Comparison of ENCODE assay signal across 27 cellular contexts in the genomic region with DNA sequence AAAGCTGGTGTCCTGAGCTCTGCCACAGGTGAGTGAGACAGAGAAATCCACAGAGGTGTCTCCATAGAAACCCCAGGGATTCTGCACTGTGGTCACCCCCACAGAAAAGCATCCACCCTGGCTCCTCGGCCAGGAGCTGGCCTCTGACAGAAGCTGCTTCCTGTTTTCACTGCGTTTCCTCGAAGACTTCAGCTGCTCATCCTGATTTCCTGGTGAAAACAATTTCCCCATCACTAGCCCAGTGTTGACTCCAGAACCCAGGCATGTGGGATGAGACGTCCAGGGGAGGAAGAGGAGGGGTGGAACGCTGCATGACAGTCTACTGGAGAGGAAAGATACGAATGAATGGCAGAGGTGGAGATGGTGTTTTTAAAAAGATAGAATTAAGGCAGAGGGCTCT.
DNase-seq lines count a peak whose midpoint lies in the region; ATAC-seq, FAIRE-seq and TF ChIP-seq lines count a peak whose summit lies in the region.
"Had no signal": no experiment of that assay in that cellular context is flagged by ENCODE, and none has a peak within 500 bp of the region (broad histone marks: within the 10 kb centered on the region; RNA-seq: fewer than 3 reads in every experiment).

No MANE protein-coding gene starts in this region.

- H3K4me2 ChIP-seq in Loucy (ENCODE audit: low read depth, low read length, poor library complexity, severe bottlenecking) = no peak overlapping the region
- H3K4me2 ChIP-seq in mesenchymal stem cell (ENCODE audit: low read length, poor library complexity, severe bottlenecking) = no peak overlapping the region

- H2BK120ac ChIP-seq in mesenchymal stem cell (ENCODE audit: low read depth, low read length) = no peak overlapping the region

- no peak overlapping the region for H4K8ac ChIP-seq in mesenchymal stem cell (ENCODE audit: low read length)

- H4K20me1 ChIP-seq in Loucy (ENCODE audit: insufficient read depth, low read length, poor library complexity, severe bottlenecking) = no peaks in the 10 kb centered on the region

- TF ChIP-seq CTCF in Loucy (conservative IDR thresholded peaks at IDR 0.05; ENCODE audit: low read length) (no peak), colonic mucosa (IDR thresholded peaks at IDR 0.05) (no peak)

- no peaks in the 10 kb centered on the region for H3K9me2 ChIP-seq in Loucy (replicated peaks; ENCODE audit: low read depth, low read length)

- H3K4me3 ChIP-seq in Loucy (ENCODE audit: low read length, poor library complexity, severe bottlenecking) (no peak overlapping the region), colonic mucosa (no peak overlapping the region), mucosa of rectum (ENCODE audit: low read length in 2 of 2) (peak overlapping the region in 1 of 2 donors; percentile 11), mesenchymal stem cell (ENCODE audit: insufficient read depth in 1 of 2, low read depth in 1 of 2, low read length in 2 of 2) (no peak overlapping the region)
- H3K4me3 ChIP-seq: K562, SJCRH30 had no signal

- no peaks in the 10 kb centered on the region for H3K27me3 ChIP-seq in Loucy (ENCODE audit: insufficient read depth, low read length, poor library complexity, severe bottlenecking)
- H3K27me3 ChIP-seq in colonic mucosa = no peaks in the 10 kb centered on the region
- no peaks in the 10 kb centered on the region for H3K27me3 ChIP-seq in mucosa of rectum (ENCODE audit: control insufficient read depth in 2 of 2, insufficient read depth in 2 of 2, low read length in 2 of 2)
- peaks cover 13 to 82% of the 10 kb centered on the region in 2 experiments for H3K27me3 ChIP-seq in mesenchymal stem cell (ENCODE audit: control insufficient read depth in 1 of 2, insufficient read depth in 1 of 2, low read length in 2 of 2)

- no peak overlapping the region for H3K18ac ChIP-seq in mesenchymal stem cell (ENCODE audit: low read depth in 1 of 2, low read length in 2 of 2)

- H3K27ac Mint-ChIP-seq in stimulated activated naive CD8-positive, alpha-beta T cell treated with anti-CD3 and anti-CD28 coated beads, Interleukin-15, amount 100 ng/mL, for 72 hours = no peak overlapping the region
- H3K27ac Mint-ChIP-seq: CD8-positive, alpha-beta T cell; H9 had no signal

- H4K91ac ChIP-seq in mesenchymal stem cell (ENCODE audit: low read length) = no peak overlapping the region

- H2BK12ac ChIP-seq in mesenchymal stem cell (ENCODE audit: low read length in 2 of 2) = no peak overlapping the region

- H2BK15ac ChIP-seq in mesenchymal stem cell (ENCODE audit: low read depth, poor library complexity, severe bottlenecking) = no peak overlapping the region

- no peak for FAIRE-seq in HTR-8/SVneo (lab: Jason Lieb, UNC)
- FAIRE-seq: GM19239, K562 had no signal

- H3K79me1 ChIP-seq in mesenchymal stem cell (replicated peaks; ENCODE audit: low read length, poor library complexity, severe bottlenecking) = no peaks in the 10 kb centered on the region

- H3K4me1 ChIP-seq in Loucy (ENCODE audit: insufficient read depth, low read length, poor library complexity, severe bottlenecking) (peaks cover 7% of the 10 kb centered on the region), colonic mucosa (peaks cover 11% of the 10 kb centered on the region), mucosa of rectum (ENCODE audit: control insufficient read depth in 2 of 2, insufficient read depth in 2 of 2, low read length in 2 of 2) (peaks cover 18 to 35% of the 10 kb centered on the region in 2 donors), mesenchymal stem cell (ENCODE audit: control insufficient read depth, insufficient read depth, low read depth, low read length) (peaks cover 4% of the 10 kb centered on the region)
- H3K4me1 ChIP-seq: Caco-2 had no signal

- peaks cover 13% of the 10 kb centered on the region for H3K27me3 Mint-ChIP-seq in stimulated activated naive CD8-positive, alpha-beta T cell treated with anti-CD3 and anti-CD28 coated beads, Interleukin-15, amount 100 ng/mL, for 72 hours

- H3K14ac ChIP-seq in mesenchymal stem cell (ENCODE audit: low read length in 2 of 2) = no peak overlapping the region

- H3K36me3 ChIP-seq in Loucy (ENCODE audit: insufficient read depth, low read length) (no peaks in the 10 kb centered on the region), colonic mucosa (no peaks in the 10 kb centered on the region), mucosa of rectum (ENCODE audit: control insufficient read depth in 2 of 2, insufficient read depth in 2 of 2, low read length in 2 of 2) (no peaks in the 10 kb centered on the region), mesenchymal stem cell (ENCODE audit: control insufficient read depth in 1 of 2, insufficient read depth in 2 of 2, low read depth in 1 of 2, low read length in 2 of 2) (no peaks in the 10 kb centered on the region)
- H3K36me3 ChIP-seq: SJCRH30 had no signal

- no peak overlapping the region for H2AK5ac ChIP-seq in mesenchymal stem cell (ENCODE audit: low read length, severe bottlenecking)

- no peak overlapping the region for H3K4me3 Mint-ChIP-seq in stimulated activated naive CD8-positive, alpha-beta T cell treated with anti-CD3 and anti-CD28 coated beads, Interleukin-15, amount 100 ng/mL, for 72 hours
- H3K4me3 Mint-ChIP-seq: CD8-positive, alpha-beta T cell had no signal

- no peaks in the 10 kb centered on the region for H3K9me3 Mint-ChIP-seq in stimulated activated naive CD8-positive, alpha-beta T cell treated with anti-CD3 and anti-CD28 coated beads, Interleukin-15, amount 100 ng/mL, for 72 hours
- H3K9me3 Mint-ChIP-seq: CD8-positive, alpha-beta T cell; H9 had no signal

- H3K4ac ChIP-seq in mesenchymal stem cell (ENCODE audit: low read depth in 1 of 2, low read length in 2 of 2) = no peak overlapping the region

- no peak overlapping the region for H3K23ac ChIP-seq in mesenchymal stem cell (ENCODE audit: low read length in 2 of 2)

- H3K9me3 ChIP-seq in Loucy (ENCODE audit: insufficient read depth, low read depth, low read length) (no peaks in the 10 kb centered on the region), colonic mucosa (no peaks in the 10 kb centered on the region), mucosa of rectum (ENCODE audit: control insufficient read depth in 2 of 2, low read length in 2 of 2) (no peaks in the 10 kb centered on the region), mesenchymal stem cell (ENCODE audit: control insufficient read depth, low read length) (no peaks in the 10 kb centered on the region)
- H3K9me3 ChIP-seq: Caco-2, SJCRH30 had no signal

- no peaks in the 10 kb centered on the region for H3K4me1 Mint-ChIP-seq in stimulated activated naive CD8-positive, alpha-beta T cell treated with anti-CD3 and anti-CD28 coated beads, Interleukin-15, amount 100 ng/mL, for 72 hours

- WGBS in mesenchymal stem cell = 62% methylated on average over 5 of the region's 6 CpGs

- intact Hi-C loops in colonic mucosa (cut with DNase I) = no loop called here

- peak overlapping the region; percentile 22; the same call in 1 of the 2 replicates for H2AFZ ChIP-seq in Loucy (ENCODE audit: low read length)
- H2AFZ ChIP-seq in mesenchymal stem cell (ENCODE audit: low read depth, low read length) = no peak overlapping the region

- no peaks in the 10 kb centered on the region for H3F3A ChIP-seq in Loucy (ENCODE audit: low read depth)

- DNase-seq in colonic mucosa (peak; percentile 25), NCI-H2227 (lab: John Stamatoyannopoulos, UW; ENCODE audit: unreplicated experiment) (no peak), HTR-8/SVneo (ENCODE audit: insufficient read length, low spot score) (no peak), mesenchymal stem cell (no peak)
- no peak for DNase-seq in stimulated activated naive CD8-positive, alpha-beta T cell treated with anti-CD3 and anti-CD28 coated beads, Interleukin-15, amount 100 ng/mL, for 72 hours
- DNase-seq: Caco-2; CD8-positive, alpha-beta T cell; H9; Kasumi-1; MV-4-11; NCI-H1105 treated with DMSO at 0.1 percent for 48 hours; NCI-H146; NCI-H1930; NCI-H2107; NCI-H446; NCI-H526; NCI-H82; NK-92 treated with Interleukin-12 subunit alpha and Interleukin-12 subunit beta, amount 100 ng/mL, for 24 hours; PC-3 had no signal

- ATAC-seq in stimulated activated naive CD8-positive, alpha-beta T cell treated with anti-CD3 and anti-CD28 coated beads, Interleukin-15, amount 100 ng/mL, for 72 hours = no peak
- ATAC-seq: CD8-positive, alpha-beta T cell; K562; PC-3; Right ventricle myocardium inferior; SK-N-SH treated with all-trans-retinoic acid at 6 μM for 48 hours had no signal

- H3K9ac ChIP-seq in Loucy (ENCODE audit: low read depth, low read length, poor library complexity, severe bottlenecking) (no peak overlapping the region), colonic mucosa (ENCODE audit: low read depth in 2 of 2, low read length in 2 of 2) (no peak overlapping the region), mucosa of rectum (ENCODE audit: low read depth in 1 of 2, low read length in 2 of 2) (peak overlapping the region; percentile 14 to 42), mesenchymal stem cell (ENCODE audit: low read length) (no peak overlapping the region)

- H3K79me2 ChIP-seq in Loucy (ENCODE audit: insufficient read depth, low read length) = no peaks in the 10 kb centered on the region

- no peak overlapping the region for H2BK5ac ChIP-seq in mesenchymal stem cell (ENCODE audit: low read depth, low read length, poor library complexity, severe bottlenecking)

- H3K27ac ChIP-seq in colonic mucosa (peak overlapping the region; percentile 69), mucosa of rectum (ENCODE audit: low read depth in 2 of 2, low read length in 2 of 2) (peak overlapping the region; percentile 77 to 84), mesenchymal stem cell (ENCODE audit: low read length, poor library complexity, severe bottlenecking) (no peak overlapping the region)
- H3K27ac ChIP-seq: C4-2B, SJCRH30 had no signal

Comparison
In these comparisons a context has a peak if more than half of its experiments do, and no peak if none do; other contexts are left out.
1. H3K9ac ChIP-seq: peak in mucosa of rectum (2 of 2); none in Loucy (single experiment), colonic mucosa (0 of 2) and mesenchymal stem cell (single experiment).